6 cellular contexts compared by ENCODE assay signal in genomic region chr2:135453027-135453426, GRCh38.
A peak's percentile ranks its signal among the peaks of the same experiment; 100 is the strongest.
DNase-seq lines count a peak whose midpoint lies in the region; ATAC-seq, FAIRE-seq and TF ChIP-seq lines count a peak whose summit lies in the region.
"Not testable (repeated sequence)": the region's sequence is repeated elsewhere in the genome, so short reads cannot be mapped to it uniquely, and the experiment has no call there.

No MANE protein-coding gene starts in this region.

- not testable (repeated sequence) for DNase-seq in A549 (ENCODE audit: low read depth in 1 of 2, low spot score in 1 of 2)
- DNase-seq in OCI-M1 (lab: John Stamatoyannopoulos, UW), result peak; percentile 6
- peak; percentile 15 for DNase-seq in activated CD4-positive, alpha-beta T cell treated with anti-CD3 and anti-CD28 coated beads for 48 hours
- peak; percentile 5 for DNase-seq in activated naive CD4-positive, alpha-beta T cell treated with anti-CD3 and anti-CD28 coated beads for 36 hours
- peak; percentile 18 for DNase-seq in glutamatergic neuron
- peak; percentile 6 for DNase-seq in stimulated activated CD4-positive, alpha-beta T cell treated with anti-CD3 and anti-CD28 coated beads, Interleukin-15, amount 100 ng/mL, for 24 hours

- POLR2A ChIA-PET in A549 (lab: Yijun Ruan, JAX), result not testable (repeated sequence)

- CTCF ChIA-PET in A549 (lab: Yijun Ruan, JAX); activated naive CD4-positive, alpha-beta T cell treated with anti-CD3 and anti-CD28 coated beads for 36 hours (lab: Charles Lee): not testable (repeated sequence)

- TF ChIP-seq RAD21 in A549 (conservative IDR thresholded peaks at IDR 0.05 in 1 of 2, IDR thresholded peaks at IDR 0.05 in 1 of 2), result not testable (repeated sequence)

- not testable (repeated sequence) for H3K4me3 ChIP-seq in A549

- ATAC-seq in A549, result not testable (repeated sequence)

- H3K9me3 Mint-ChIP-seq in activated naive CD4-positive, alpha-beta T cell treated with anti-CD3 and anti-CD28 coated beads for 36 hours, result peaks cover 39% of the 10 kb centered on the region
- not testable (repeated sequence) for H3K9me3 Mint-ChIP-seq in glutamatergic neuron (ENCODE audit: unreplicated experiment)

- H3K27me3 Mint-ChIP-seq in activated naive CD4-positive, alpha-beta T cell treated with anti-CD3 and anti-CD28 coated beads for 36 hours (ENCODE audit: low read depth); glutamatergic neuron (ENCODE audit: unreplicated experiment): not testable (repeated sequence)

- not testable (repeated sequence) for H3K9me3 ChIP-seq in A549

- TF ChIP-seq CTCF in A549 (IDR thresholded peaks at IDR 0.05); glutamatergic neuron (IDR thresholded peaks at IDR 0.05; ENCODE audit: partially characterized antibody, unreplicated experiment): not testable (repeated sequence)

- H3K4me3 Mint-ChIP-seq in activated naive CD4-positive, alpha-beta T cell treated with anti-CD3 and anti-CD28 coated beads for 36 hours; glutamatergic neuron (ENCODE audit: unreplicated experiment): not testable (repeated sequence)

- 89% methylated on average over 1 of the region's 1 CpG for WGBS in A549 (ENCODE audit: missing lambda C conversion rate)

- not testable (repeated sequence) for TF ChIP-seq POLR2A in A549 (IDR thresholded peaks at IDR 0.05; ENCODE audit: low read length)

- H3K27ac ChIP-seq in A549, result not testable (repeated sequence)

- not testable (repeated sequence) for TF ChIP-seq EP300 in A549 (IDR thresholded peaks at IDR 0.05)

- intact Hi-C loops in activated naive CD4-positive, alpha-beta T cell treated with anti-CD3 and anti-CD28 coated beads for 36 hours (cut with micrococcal nuclease), result not testable (repeated sequence)

- not testable (repeated sequence) for H3K4me1 Mint-ChIP-seq in activated naive CD4-positive, alpha-beta T cell treated with anti-CD3 and anti-CD28 coated beads for 36 hours (ENCODE audit: low read depth); glutamatergic neuron (ENCODE audit: low read depth, unreplicated experiment)

- FAIRE-seq in A549 (lab: Jason Lieb, UNC), result not testable (repeated sequence)

- not testable (repeated sequence) for H3K4me2 ChIP-seq in A549

- not testable (repeated sequence) for H3K27ac Mint-ChIP-seq in activated naive CD4-positive, alpha-beta T cell treated with anti-CD3 and anti-CD28 coated beads for 36 hours; glutamatergic neuron (ENCODE audit: unreplicated experiment)

- not testable (repeated sequence) for H3K4me1 ChIP-seq in A549

- peaks cover 20% of the 10 kb centered on the region for H3K36me3 Mint-ChIP-seq in activated naive CD4-positive, alpha-beta T cell treated with anti-CD3 and anti-CD28 coated beads for 36 hours (ENCODE audit: low read depth)
- peaks cover 24% of the 10 kb centered on the region for H3K36me3 Mint-ChIP-seq in glutamatergic neuron (ENCODE audit: unreplicated experiment)

TF ChIP-seq in A549, 52 proteins besides CTCF, POLR2A, EP300 and RAD21:
- peak; percentile 98 for TF ChIP-seq ZFP36 (IDR thresholded peaks at IDR 0.05; ENCODE audit: borderline replicate concordance, partially characterized antibody)
